Comparison of ENCODE assay signal across 1 cellular context in genomic region chr6:12114055-12114503, GRCh38.
A peak's percentile ranks its signal among the peaks of the same experiment; 100 is the strongest.
TF ChIP-seq lines count a peak whose summit lies in the region.

No MANE protein-coding gene starts in this region.

TF ChIP-seq in GM12878, 131 proteins besides CTCF, POLR2A, EP300 and RAD21 (continued from another document):
- TF ChIP-seq CEBPZ (IDR thresholded peaks at IDR 0.05; ENCODE audit: low read depth, low read length) (no peak), TBL1XR1 (IDR thresholded peaks at IDR 0.05; ENCODE audit: low read depth, low read length) (no peak), HDAC2 (IDR thresholded peaks at IDR 0.05) (no peak), JUND (IDR thresholded peaks at IDR 0.05; ENCODE audit: low read depth, low read length) (no peak), ZNF207 (IDR thresholded peaks at IDR 0.05; ENCODE audit: borderline replicate concordance) (no peak), TCF3 (IDR thresholded peaks at IDR 0.05; ENCODE audit: borderline replicate concordance, insufficient read depth, low read depth, low read length) (no peak), ASH2L (IDR thresholded peaks at IDR 0.05; ENCODE audit: borderline replicate concordance, low read depth) (no peak), RELA (IDR thresholded peaks at IDR 0.05; ENCODE audit: borderline replicate concordance, partially characterized antibody) (no peak), TARDBP (IDR thresholded peaks at IDR 0.05; ENCODE audit: borderline replicate concordance) (no peak), IKZF2 (IDR thresholded peaks at IDR 0.05) (peak; percentile 73 to 84; a peak in 3 of 4 replicates), SRF (IDR thresholded peaks at IDR 0.05; ENCODE audit: low read depth in 2 of 2, low read length in 2 of 2) (no peak), POU2F2 (IDR thresholded peaks at IDR 0.05; ENCODE audit: borderline replicate concordance, low read depth, low read length) (no peak)
- TF ChIP-seq, protein P1, sequence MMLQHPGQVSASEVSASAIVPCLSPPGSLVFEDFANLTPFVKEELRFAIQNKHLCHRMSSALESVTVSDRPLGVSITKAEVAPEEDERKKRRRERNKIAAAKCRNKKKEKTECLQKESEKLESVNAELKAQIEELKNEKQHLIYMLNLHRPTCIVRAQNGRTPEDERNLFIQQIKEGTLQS (IDR thresholded peaks at IDR 0.05; ENCODE audit: borderline replicate concordance, extremely low read depth, low read depth, low read length): no peak
